ENCODE assay signal across 8 cellular contexts in genomic region chr2:10303174-10303633, GRCh38. TPM values are rescaled to one million over a fixed set of nuclear protein-coding genes. Genes with fewer than 3 reads are reported as not detected.
A peak's percentile ranks its signal among the peaks of the same experiment; 100 is the strongest.
DNase-seq lines count a peak whose midpoint lies in the region; ATAC-seq lines count a peak whose summit lies in the region.

No MANE protein-coding gene starts in this region.

- H3K27me3 ChIP-seq in CD8-positive, alpha-beta memory T cell (ENCODE audit: insufficient read depth, low read length, poor library complexity, severe bottlenecking), result no peaks in the 10 kb centered on the region
- no peaks in the 10 kb centered on the region for H3K27me3 ChIP-seq in effector memory CD4-positive, alpha-beta T cell (replicated peaks; ENCODE audit: control insufficient read depth, insufficient read depth, low read length, poor library complexity, severe bottlenecking)

- peaks cover 0 to 2% of the 10 kb centered on the region in 2 donors for H3K27me3 Mint-ChIP-seq in CD8-positive, alpha-beta memory T cell
- no peaks in the 10 kb centered on the region for H3K27me3 Mint-ChIP-seq in naive B cell

- H3K9me3 ChIP-seq in CD8-positive, alpha-beta memory T cell (ENCODE audit: low read length), result no peaks in the 10 kb centered on the region
- no peaks in the 10 kb centered on the region for H3K9me3 ChIP-seq in SK-N-MC (ENCODE audit: low read depth, low read length)
- no peaks in the 10 kb centered on the region for H3K9me3 ChIP-seq in effector memory CD4-positive, alpha-beta T cell (ENCODE audit: control insufficient read depth, low read length)

- H3K36me3 ChIP-seq in CD8-positive, alpha-beta memory T cell (ENCODE audit: insufficient read depth, low read length), result no peaks in the 10 kb centered on the region
- no peaks in the 10 kb centered on the region for H3K36me3 ChIP-seq in SK-N-MC (ENCODE audit: insufficient read depth, low read length)
- no peaks in the 10 kb centered on the region for H3K36me3 ChIP-seq in effector memory CD4-positive, alpha-beta T cell (ENCODE audit: control insufficient read depth, insufficient read depth, low read length)

- H3K4me3 Mint-ChIP-seq in CD8-positive, alpha-beta memory T cell, result peak overlapping the region; percentile 97 to 99 (median 97)
- peak overlapping the region; percentile 93 to 97 (median 96) for H3K4me3 Mint-ChIP-seq in naive B cell

- no peaks in the 10 kb centered on the region for H3K9me3 Mint-ChIP-seq in CD8-positive, alpha-beta memory T cell
- peaks cover 0 to 2% (median 0%) of the 10 kb centered on the region in 7 donors for H3K9me3 Mint-ChIP-seq in naive B cell

- peak overlapping the region; percentile 54 for H3K27ac ChIP-seq in CD8-positive, alpha-beta memory T cell (ENCODE audit: low read depth, low read length)
- no peak overlapping the region for H3K27ac ChIP-seq in SK-N-MC
- H3K27ac ChIP-seq in effector memory CD4-positive, alpha-beta T cell (ENCODE audit: insufficient read depth, low read length, poor library complexity, severe bottlenecking), result peak overlapping the region; percentile 64

- H3K27ac Mint-ChIP-seq in CD8-positive, alpha-beta memory T cell, result peak overlapping the region; percentile 76 to 97 (median 94)
- H3K27ac Mint-ChIP-seq in naive B cell, result peak overlapping the region; percentile 67 to 95 (median 84)

- CTCF ChIA-PET in CD8-positive, alpha-beta memory T cell (lab: Charles Lee), result interaction anchor here (0.9 to 9.8 kb wide), 12 partner anchors 8 to 231 kb away, joined by 3 to 99 read pairs (median 6); partner anchors contain the start of gene ODC1

- peak; percentile 9 for ATAC-seq in HG02571 (IDR thresholded peaks at IDR 0.05; ENCODE audit: unreplicated experiment)
- peak; percentile 22 to 25 for ATAC-seq in naive B cell (ENCODE audit: low read depth in 2 of 2)

- DNase-seq in CD8-positive, alpha-beta memory T cell, result no peak
- DNase-seq in SK-N-MC (ENCODE audit: low read depth, low spot score) (no peak), naive B cell (no peak), NCI-H2196 (lab: John Stamatoyannopoulos, UW; ENCODE audit: unreplicated experiment) (no peak), DMS153 (lab: John Stamatoyannopoulos, UW) (no peak), pons (ENCODE audit: low spot score) (no peak)
- no peak for DNase-seq in effector memory CD4-positive, alpha-beta T cell

- H3K4me3 ChIP-seq in CD8-positive, alpha-beta memory T cell (ENCODE audit: low read length), result peak overlapping the region; percentile 76
- peak overlapping the region; percentile 90 for H3K4me3 ChIP-seq in SK-N-MC
- H3K4me3 ChIP-seq in effector memory CD4-positive, alpha-beta T cell (ENCODE audit: insufficient read depth, low read depth, low read length, poor library complexity, severe bottlenecking), result peak overlapping the region; percentile 81

- H3K36me3 Mint-ChIP-seq in CD8-positive, alpha-beta memory T cell, result peaks cover 0 to 6% (median 0%) of the 10 kb centered on the region in 3 donors
- H3K36me3 Mint-ChIP-seq in naive B cell, result no peaks in the 10 kb centered on the region

- peaks cover 59% of the 10 kb centered on the region for H3K4me1 ChIP-seq in CD8-positive, alpha-beta memory T cell (ENCODE audit: insufficient read depth, low read length)
- peaks cover 64% of the 10 kb centered on the region for H3K4me1 ChIP-seq in effector memory CD4-positive, alpha-beta T cell (ENCODE audit: control insufficient read depth, insufficient read depth, low read length, poor library complexity, severe bottlenecking)

- POLR2A ChIA-PET in CD8-positive, alpha-beta memory T cell (lab: Charles Lee), result interaction anchor here (0.6 to 3.8 kb wide), 7 partner anchors 24 to 185 kb away, joined by 3 to 52 read pairs (median 7); partner anchors contain the start of gene ODC1

- H3K9ac ChIP-seq in SK-N-MC (ENCODE audit: insufficient read length), result peak overlapping the region; percentile 59

- peaks cover 62 to 78% (median 76%) of the 10 kb centered on the region in 3 donors for H3K4me1 Mint-ChIP-seq in CD8-positive, alpha-beta memory T cell
- H3K4me1 Mint-ChIP-seq in naive B cell, result peaks cover 36 to 61% (median 59%) of the 10 kb centered on the region in 3 donors

RNA-seq across cellular contexts. Expression of gene HPCAL1, which starts 0.5 kb away (rescaled TPM):
- 10 to 100 TPM; 44.1 to 47.6 TPM for total RNA-seq in CD8-positive, alpha-beta memory T cell
- 96.3 TPM for polyA plus RNA-seq in CD8-positive, alpha-beta memory T cell
- polyA plus RNA-seq in naive B cell (ENCODE audit: low read depth in 6 of 6), result 10 to 100 TPM; 49.1 to 92.1 (median 66.7) TPM
